In genomic region chr9:120845255-120845654, GRCh38 we compare ENCODE assay signal across 14 cellular contexts. TPM values are rescaled to one million over a fixed set of nuclear protein-coding genes. Genes with fewer than 3 reads are reported as not detected.
DNase-seq lines count a peak whose midpoint lies in the region; ATAC-seq and TF ChIP-seq lines count a peak whose summit lies in the region.
"Had no signal": no experiment of that assay in that cellular context is flagged by ENCODE, and none has a peak within 500 bp of the region (broad histone marks: within the 10 kb centered on the region; RNA-seq: fewer than 3 reads in every experiment).

No MANE protein-coding gene starts in this region.

- H2BK12ac ChIP-seq in H9 (ENCODE audit: insufficient read length, low read depth, low read length), result no peak overlapping the region

- no peak overlapping the region for H4K8ac ChIP-seq in H9 (replicated peaks; ENCODE audit: insufficient read length, low read depth, low read length)

- no peaks in the 10 kb centered on the region for H3K79me1 ChIP-seq in H9 (ENCODE audit: insufficient read depth, low read depth, low read length, poor library complexity, severe bottlenecking)

- peak overlapping the region in 5 of 7 donors; percentile 54 to 96 (median 96) for H3K4me3 Mint-ChIP-seq in CD8-positive, alpha-beta memory T cell
- H3K4me3 Mint-ChIP-seq in activated naive CD4-positive, alpha-beta T cell treated with anti-CD3 and anti-CD28 coated beads, Interleukin-2, amount 50 U/mL, for 24 hours, result peak overlapping the region; percentile 93
- no peak overlapping the region for H3K4me3 Mint-ChIP-seq in H9

- H2AK5ac ChIP-seq in H9 (ENCODE audit: insufficient read length, low read length), result no peak overlapping the region

- H3K9me3 ChIP-seq in CD8-positive, alpha-beta memory T cell (ENCODE audit: low read length), result no peaks in the 10 kb centered on the region
- H3K9me3 ChIP-seq in H9 (ENCODE audit: control insufficient read depth, low read depth, low read length), result no peaks in the 10 kb centered on the region
- H3K9me3 ChIP-seq: left ventricle myocardium inferior had no signal

- H2BK5ac ChIP-seq in H9 (ENCODE audit: insufficient read length, low read length), result no peak overlapping the region

- H3K36me3 ChIP-seq in CD8-positive, alpha-beta memory T cell (ENCODE audit: insufficient read depth, low read length), result peaks cover 3% of the 10 kb centered on the region

- H2BK15ac ChIP-seq in H9 (ENCODE audit: low read depth, low read length), result no peak overlapping the region

- CTCF ChIA-PET in CD8-positive, alpha-beta memory T cell (lab: Charles Lee), result no interaction called here

- no peak overlapping the region for H3K56ac ChIP-seq in H9 (ENCODE audit: insufficient read length, low read depth, low read length)

- H4K20me1 ChIP-seq in H9 (ENCODE audit: control insufficient read depth, insufficient read depth, insufficient read length), result no peaks in the 10 kb centered on the region

- H2BK20ac ChIP-seq in H9 (ENCODE audit: low read depth, low read length, poor library complexity, severe bottlenecking), result no peak overlapping the region

- no peak overlapping the region for H3K18ac ChIP-seq in H9 (ENCODE audit: insufficient read length, low read depth, low read length)

- ATAC-seq in HG03039 (IDR thresholded peaks at IDR 0.05; ENCODE audit: unreplicated experiment), result no peak

- H2AFZ ChIP-seq in H9 (ENCODE audit: low read length), result no peak overlapping the region

- no peak overlapping the region for H4K91ac ChIP-seq in H9 (ENCODE audit: insufficient read length, low read depth, low read length)

- no peak overlapping the region for H3T11ph ChIP-seq in H9 (ENCODE audit: low read length)

- H3K4me1 Mint-ChIP-seq in CD8-positive, alpha-beta memory T cell, result peaks cover 68 to 76% (median 71%) of the 10 kb centered on the region in 3 donors
- H3K4me1 Mint-ChIP-seq in activated naive CD4-positive, alpha-beta T cell treated with anti-CD3 and anti-CD28 coated beads, Interleukin-2, amount 50 U/mL, for 24 hours, result peaks cover 70% of the 10 kb centered on the region
- H3K4me1 Mint-ChIP-seq in H9, result peaks cover 26 to 28% of the 10 kb centered on the region in 2 experiments

- H3K36me3 Mint-ChIP-seq in CD8-positive, alpha-beta memory T cell, result peaks cover 6 to 18% (median 7%) of the 10 kb centered on the region in 3 donors
- peaks cover 12% of the 10 kb centered on the region for H3K36me3 Mint-ChIP-seq in activated naive CD4-positive, alpha-beta T cell treated with anti-CD3 and anti-CD28 coated beads, Interleukin-2, amount 50 U/mL, for 24 hours
- H3K36me3 Mint-ChIP-seq in H9 (ENCODE audit: insufficient read depth in 1 of 3, low read depth in 3 of 3), result peaks cover 0 to 32% (median 10%) of the 10 kb centered on the region in 3 experiments; a peak in 4 of 7 replicates

- H3K79me2 ChIP-seq in H9 (ENCODE audit: insufficient read depth, low read length), result peaks cover 2% of the 10 kb centered on the region; the same call in 1 of the 2 replicates

- H4K5ac ChIP-seq in H9 (ENCODE audit: insufficient read length, low read depth, low read length), result no peak overlapping the region

- no peaks in the 10 kb centered on the region for H3K27me3 Mint-ChIP-seq in CD8-positive, alpha-beta memory T cell
- H3K27me3 Mint-ChIP-seq in activated naive CD4-positive, alpha-beta T cell treated with anti-CD3 and anti-CD28 coated beads, Interleukin-2, amount 50 U/mL, for 24 hours, result no peaks in the 10 kb centered on the region
- no peaks in the 10 kb centered on the region for H3K27me3 Mint-ChIP-seq in H9 (ENCODE audit: low read depth)

- peaks cover 52% of the 10 kb centered on the region for H3K4me1 ChIP-seq in CD8-positive, alpha-beta memory T cell (ENCODE audit: insufficient read depth, low read length)
- H3K4me1 ChIP-seq in H9 (ENCODE audit: insufficient read depth, low read length), result peaks cover 7% of the 10 kb centered on the region; the same call in 1 of the 2 replicates

- H3K14ac ChIP-seq in H9 (ENCODE audit: insufficient read depth, low read length), result no peak overlapping the region

- peak overlapping the region; percentile 39 for H3K4me3 ChIP-seq in CD8-positive, alpha-beta memory T cell (ENCODE audit: low read length)
- H3K4me3 ChIP-seq: left ventricle myocardium inferior had no signal

- no peak overlapping the region for H3K9ac ChIP-seq in H9 (ENCODE audit: extremely low read depth, insufficient read length, low read length)

- H3K23me2 ChIP-seq in H9 (ENCODE audit: insufficient read length, low read depth, low read length, poor library complexity, severe bottlenecking), result peaks cover 12% of the 10 kb centered on the region

- H3K23ac ChIP-seq in H9 (ENCODE audit: insufficient read length, low read depth, low read length), result no peak overlapping the region

- no peak for DNase-seq in CD8-positive, alpha-beta memory T cell
- peak; percentile 37 for DNase-seq in NCI-H226
- DNase-seq in renal cortical epithelial cell (ENCODE audit: low read depth), result peak; percentile 17
- DNase-seq in NCI-H510A (lab: John Stamatoyannopoulos, UW), result no peak
- DNase-seq in NCI-H1048 (lab: John Stamatoyannopoulos, UW), result no peak
- no peak for DNase-seq in H9
- DNase-seq: C1 segment of cervical spinal cord; effector CD8-positive, alpha-beta T cell; left ventricle myocardium inferior; NCI-H446; RPMI8226; small intestine had no signal

- H2BK120ac ChIP-seq in H9 (ENCODE audit: low read depth, low read length, poor library complexity, severe bottlenecking), result no peak overlapping the region

- no peaks in the 10 kb centered on the region for H3K9me3 Mint-ChIP-seq in CD8-positive, alpha-beta memory T cell
- no peaks in the 10 kb centered on the region for H3K9me3 Mint-ChIP-seq in activated naive CD4-positive, alpha-beta T cell treated with anti-CD3 and anti-CD28 coated beads, Interleukin-2, amount 50 U/mL, for 24 hours
- peaks cover 2 to 14% of the 10 kb centered on the region in 2 experiments; a peak in 4 of 5 replicates for H3K9me3 Mint-ChIP-seq in H9

- no peak overlapping the region for H3K4ac ChIP-seq in H9 (ENCODE audit: low read depth, low read length)

- POLR2A ChIA-PET in CD8-positive, alpha-beta memory T cell (lab: Charles Lee), result no interaction called here

- no peaks in the 10 kb centered on the region for H3K27me3 ChIP-seq in CD8-positive, alpha-beta memory T cell (ENCODE audit: insufficient read depth, low read length, poor library complexity, severe bottlenecking)
- H3K27me3 ChIP-seq in H9 (ENCODE audit: insufficient read depth, low read length), result no peaks in the 10 kb centered on the region

- no peak overlapping the region for H3K4me2 ChIP-seq in H9 (ENCODE audit: insufficient read depth, insufficient read length, low read length)

- H3K27ac ChIP-seq in CD8-positive, alpha-beta memory T cell (ENCODE audit: low read depth, low read length), result no peak overlapping the region
- H3K27ac ChIP-seq in H9 (ENCODE audit: insufficient read length, low read depth, low read length), result no peak overlapping the region
- H3K27ac ChIP-seq: left ventricle myocardium inferior had no signal

- no peak for TF ChIP-seq CTCF in H9 (conservative IDR thresholded peaks at IDR 0.05)

- peak overlapping the region in 7 of 8 donors; percentile 84 to 99 (median 98) for H3K27ac Mint-ChIP-seq in CD8-positive, alpha-beta memory T cell
- peak overlapping the region; percentile 99 for H3K27ac Mint-ChIP-seq in activated naive CD4-positive, alpha-beta T cell treated with anti-CD3 and anti-CD28 coated beads, Interleukin-2, amount 50 U/mL, for 24 hours
- H3K27ac Mint-ChIP-seq in H9, result no peak overlapping the region

RNA-seq across cellular contexts. Expression of gene PSMD5, which starts 2.5 kb away (rescaled TPM):
- 10 to 100 TPM; 60.9 to 63.7 TPM for total RNA-seq in CD8-positive, alpha-beta memory T cell
- 21.1 TPM for polyA plus RNA-seq in CD8-positive, alpha-beta memory T cell
- 25.5 and 38.4 TPM in 2 replicates for total RNA-seq in renal cortical epithelial cell
- 64.9 and 68.9 TPM in 2 replicates for total RNA-seq in H9 (2021)

RNA-seq across cellular contexts. Expression of gene PHF19, which starts 31.7 kb away (rescaled TPM):
- total RNA-seq in CD8-positive, alpha-beta memory T cell, result 100 to 1,000 TPM; 206 to 214 TPM
- polyA plus RNA-seq in CD8-positive, alpha-beta memory T cell, result 8.3 TPM
- 8.0 and 21.4 TPM in 2 replicates for total RNA-seq in renal cortical epithelial cell
- total RNA-seq in H9 (2021), result 66.7 and 66.8 TPM in 2 replicates

RNA-seq across cellular contexts. Expression of gene FBXW2, which starts 52.0 kb away (rescaled TPM):
- 10 to 100 TPM; 73.2 to 73.4 TPM for total RNA-seq in CD8-positive, alpha-beta memory T cell
- 39.3 TPM for polyA plus RNA-seq in CD8-positive, alpha-beta memory T cell
- 24.3 and 43.9 TPM in 2 replicates for total RNA-seq in renal cortical epithelial cell
- total RNA-seq in H9 (2021), result 60.9 and 62.1 TPM in 2 replicates

Comparison
In these comparisons a context has a peak if more than half of its experiments do, and no peak if none do; other contexts are left out.
1. DNase-seq: peak in NCI-H226 (single experiment) and renal cortical epithelial cell (single experiment); none in CD8-positive, alpha-beta memory T cell (0 of 5), NCI-H510A (single experiment), NCI-H1048 (single experiment) and H9 (single experiment).
2. H3K27ac Mint-ChIP-seq: peak in CD8-positive, alpha-beta memory T cell (7 of 8) and activated naive CD4-positive, alpha-beta T cell treated with anti-CD3 and anti-CD28 coated beads, Interleukin-2, amount 50 U/mL, for 24 hours (single experiment); none in H9 (0 of 3).
3. H3K4me3 Mint-ChIP-seq: peak in CD8-positive, alpha-beta memory T cell (5 of 7) and activated naive CD4-positive, alpha-beta T cell treated with anti-CD3 and anti-CD28 coated beads, Interleukin-2, amount 50 U/mL, for 24 hours (single experiment); none in H9 (0 of 2).